Comparison of ENCODE assay signal across 17 cellular contexts in the genomic region with DNA sequence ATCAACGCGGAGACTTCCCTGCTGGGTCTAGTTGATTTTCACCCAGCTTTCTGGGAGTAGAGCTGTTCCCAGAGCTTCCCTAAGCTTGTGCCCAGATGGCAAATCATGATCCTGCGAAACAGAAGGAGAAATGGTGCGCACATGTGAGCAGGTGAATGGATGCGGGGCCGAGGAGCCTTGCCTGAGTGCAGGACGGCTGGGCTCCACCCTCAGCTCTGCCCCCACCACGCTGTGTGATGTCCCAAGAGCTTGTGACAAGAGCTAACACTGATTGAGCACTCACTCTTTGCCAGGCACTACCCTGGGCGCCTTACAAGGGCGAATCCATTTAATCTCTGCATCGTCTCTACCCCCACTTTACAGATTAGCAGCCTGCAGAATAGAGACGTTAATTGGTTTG.
DNase-seq lines count a peak whose midpoint lies in the region; TF ChIP-seq lines count a peak whose summit lies in the region.
"Had no signal": no experiment of that assay in that cellular context is flagged by ENCODE, and none has a peak within 500 bp of the region (broad histone marks: within the 10 kb centered on the region; RNA-seq: fewer than 3 reads in every experiment).

No MANE protein-coding gene starts in this region.

- H3K4me2 ChIP-seq in BLaER1 (peak overlapping the region; percentile 56; the same call in 1 of the 2 replicates), neural progenitor cell (no peak overlapping the region)

- H3F3A ChIP-seq in neural progenitor cell (ENCODE audit: low read depth): no peaks in the 10 kb centered on the region

- H3K9me3 ChIP-seq in BLaER1: no peaks in the 10 kb centered on the region
- no peaks in the 10 kb centered on the region for H3K9me3 ChIP-seq in neural progenitor cell (ENCODE audit: low read depth)

- H3K36me3 Mint-ChIP-seq in neural progenitor cell: no peaks in the 10 kb centered on the region
- H3K36me3 Mint-ChIP-seq: CD4-positive, CD25-positive, alpha-beta regulatory T cell had no signal

- peak overlapping the region; percentile 12 for H3K27ac Mint-ChIP-seq in neural progenitor cell
- H3K27ac Mint-ChIP-seq: CD4-positive, CD25-positive, alpha-beta regulatory T cell; HFFc6 had no signal

- H3K79me2 ChIP-seq in neural progenitor cell (ENCODE audit: low read depth): no peaks in the 10 kb centered on the region

- no peak overlapping the region for H3K4me3 Mint-ChIP-seq in neural progenitor cell
- H3K4me3 Mint-ChIP-seq: CD4-positive, CD25-positive, alpha-beta regulatory T cell; HFFc6 had no signal

- H3K27me3 ChIP-seq in BLaER1: no peaks in the 10 kb centered on the region
- H3K27me3 ChIP-seq in neural progenitor cell: no peaks in the 10 kb centered on the region
- H3K27me3 ChIP-seq in H7 (ENCODE audit: control insufficient read depth, insufficient read depth, low read length): no peaks in the 10 kb centered on the region

- H3K27me3 Mint-ChIP-seq in neural progenitor cell (ENCODE audit: insufficient read depth, low read depth): peaks cover 8% of the 10 kb centered on the region

- H3K4me3 ChIP-seq in BLaER1 (no peak overlapping the region), neural progenitor cell (no peak overlapping the region), H7 (ENCODE audit: insufficient read depth, low read depth, low read length) (no peak overlapping the region)
- H3K4me3 ChIP-seq: GM12878 had no signal

- peaks cover 36% of the 10 kb centered on the region for H3K4me1 Mint-ChIP-seq in neural progenitor cell
- H3K4me1 Mint-ChIP-seq: CD4-positive, CD25-positive, alpha-beta regulatory T cell had no signal

- no peaks in the 10 kb centered on the region for H4K20me1 ChIP-seq in BLaER1
- no peaks in the 10 kb centered on the region for H4K20me1 ChIP-seq in neural progenitor cell (ENCODE audit: low read depth)

- DNase-seq in NCI-H82 treated with DMSO at 0.1 percent for 48 hours (lab: John Stamatoyannopoulos, UW; ENCODE audit: unreplicated experiment): peak; percentile 84
- DNase-seq in cerebellar cortex (ENCODE audit: low spot score): peak; percentile 42
- DNase-seq in neural progenitor cell (ENCODE audit: low spot score): no peak
- no peak for DNase-seq in stimulated activated CD4-positive, alpha-beta T cell treated with anti-CD3 and anti-CD28 coated beads, Interleukin-12 subunit alpha, Interleukin-12 subunit beta, amount 100 ng/mL, for 4 hours
- DNase-seq in activated CD4-positive, CD25-positive, alpha-beta regulatory T cell treated with anti-CD3 and anti-CD28 coated beads, Interleukin-2, amount 50 U/mL, for 72 hours: no peak
- DNase-seq in NCI-H69 (lab: John Stamatoyannopoulos, UW): no peak
- no peak for DNase-seq in H7
- DNase-seq: CD4-positive, CD25-positive, alpha-beta regulatory T cell; DMS 273 treated with DMSO at 0.1 percent for 48 hours; GOT3; HCEC 1CT; HFFc6; IMR-90; KBM-7 had no signal

- H3K9me3 Mint-ChIP-seq in neural progenitor cell: no peaks in the 10 kb centered on the region
- H3K9me3 Mint-ChIP-seq: CD4-positive, CD25-positive, alpha-beta regulatory T cell had no signal

- H2AFZ ChIP-seq in neural progenitor cell (replicated peaks): no peak overlapping the region

- no peak for TF ChIP-seq CTCF in neural progenitor cell (IDR thresholded peaks at IDR 0.05)

- no peaks in the 10 kb centered on the region for H3K36me3 ChIP-seq in BLaER1
- H3K36me3 ChIP-seq in neural progenitor cell: no peaks in the 10 kb centered on the region
- H3K36me3 ChIP-seq in H7 (replicated peaks; ENCODE audit: control insufficient read depth, insufficient read depth, low read length): no peaks in the 10 kb centered on the region

- H3K27ac ChIP-seq in BLaER1: no peak overlapping the region
- H3K27ac ChIP-seq in neural progenitor cell: no peak overlapping the region
- H3K27ac ChIP-seq: 22Rv1 had no signal

- H3K9ac ChIP-seq in BLaER1 (no peak overlapping the region), neural progenitor cell (no peak overlapping the region)

- peaks cover 32% of the 10 kb centered on the region for H3K4me1 ChIP-seq in BLaER1
- peaks cover 9% of the 10 kb centered on the region for H3K4me1 ChIP-seq in neural progenitor cell

Comparison
In these comparisons a context has a peak if more than half of its experiments do, and no peak if none do; other contexts are left out.
1. DNase-seq: peak in NCI-H82 treated with DMSO at 0.1 percent for 48 hours (single experiment) and cerebellar cortex (single experiment); none in neural progenitor cell (single experiment), stimulated activated CD4-positive, alpha-beta T cell treated with anti-CD3 and anti-CD28 coated beads, Interleukin-12 subunit alpha, Interleukin-12 subunit beta, amount 100 ng/mL, for 4 hours (single experiment), activated CD4-positive, CD25-positive, alpha-beta regulatory T cell treated with anti-CD3 and anti-CD28 coated beads, Interleukin-2, amount 50 U/mL, for 72 hours (single experiment), NCI-H69 (single experiment) and H7 (single experiment).